ENCODE assay signal across 10 cellular contexts in genomic region chr6:95923518-95923917, GRCh38.
DNase-seq lines count a peak whose midpoint lies in the region; ATAC-seq and TF ChIP-seq lines count a peak whose summit lies in the region.
"Had no signal": no experiment of that assay in that cellular context is flagged by ENCODE, and none has a peak within 500 bp of the region (broad histone marks: within the 10 kb centered on the region; RNA-seq: fewer than 3 reads in every experiment).

No MANE protein-coding gene starts in this region.

- H3K27ac ChIP-seq in left lung = no peak overlapping the region
- H3K27ac ChIP-seq: heart left ventricle, upper lobe of left lung had no signal

- ATAC-seq in GM21717 (IDR thresholded peaks at IDR 0.05; ENCODE audit: unreplicated experiment) = peak; percentile 72
- ATAC-seq in left lung = no peak
- ATAC-seq: heart left ventricle had no signal

- no peak overlapping the region for H3K4me3 ChIP-seq in left lung
- H3K4me3 ChIP-seq: heart left ventricle, upper lobe of left lung had no signal

- H3K9me3 ChIP-seq in left lung = no peaks in the 10 kb centered on the region
- H3K9me3 ChIP-seq: heart left ventricle, upper lobe of left lung had no signal

- H3K36me3 ChIP-seq in left lung = no peaks in the 10 kb centered on the region
- H3K36me3 ChIP-seq: heart left ventricle, upper lobe of left lung had no signal

- no peaks in the 10 kb centered on the region for H3K4me1 ChIP-seq in left lung
- H3K4me1 ChIP-seq: heart left ventricle, upper lobe of left lung had no signal

- DNase-seq in NCI-H69 (lab: John Stamatoyannopoulos, UW) (peak; percentile 39), iPS-NIHi7 (ENCODE audit: extremely low spot score) (peak; percentile 51), globus pallidus (ENCODE audit: low spot score) (no peak), left lung (no peak), cerebellum (ENCODE audit: low spot score) (no peak)
- DNase-seq: heart left ventricle, NCI-H526, upper lobe of left lung had no signal

- H3K27me3 ChIP-seq in left lung = no peaks in the 10 kb centered on the region
- H3K27me3 ChIP-seq: heart left ventricle, upper lobe of left lung had no signal

- intact Hi-C loops in left lung (cut with DNase I) = no loop called here

- TF ChIP-seq CTCF in GM12872 (IDR thresholded peaks at IDR 0.05; ENCODE audit: insufficient read depth, low read depth, low read length) (peak; percentile 60), left lung (IDR thresholded peaks at IDR 0.05) (no peak)

Comparison
In these comparisons a context has a peak if more than half of its experiments do, and no peak if none do; other contexts are left out.
1. DNase-seq: peak in NCI-H69 (single experiment) and iPS-NIHi7 (single experiment); none in globus pallidus (single experiment), left lung (0 of 2) and cerebellum (single experiment).